ENCODE assay signal across 3 cellular contexts in the genomic region with DNA sequence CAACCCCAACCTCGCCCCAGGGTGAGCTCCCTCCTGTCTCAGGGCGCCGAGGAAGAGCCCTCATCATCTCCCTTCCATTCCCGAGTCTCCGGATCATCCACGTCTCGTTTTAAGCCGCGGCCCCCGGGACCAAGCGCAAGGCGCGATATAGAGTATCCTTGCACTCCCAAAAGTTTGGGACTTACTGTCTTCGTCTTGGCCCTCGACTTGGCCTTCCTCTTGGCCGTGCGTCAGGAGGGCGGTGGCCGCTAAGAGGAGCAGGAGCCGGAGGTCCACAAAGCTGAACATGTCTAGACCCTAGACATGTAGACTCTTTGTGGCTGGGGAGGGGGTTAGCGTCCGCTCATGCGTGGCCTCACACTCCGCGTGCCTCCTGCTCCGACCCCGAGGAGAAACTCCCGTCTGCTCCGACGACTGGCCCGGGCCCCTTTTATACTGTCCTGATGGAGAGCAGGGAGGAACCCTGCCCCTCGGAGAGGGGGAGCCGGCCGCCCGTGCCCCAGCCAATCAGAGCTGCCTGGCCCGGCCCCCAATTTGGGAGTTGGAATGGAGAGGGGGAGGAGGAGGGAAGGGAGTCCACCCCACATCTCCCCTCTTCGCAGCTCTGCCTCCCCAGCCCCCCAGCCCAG.
TF ChIP-seq lines count a peak whose summit lies in the region.

A gene (minus strand): TSS at position 406 of the 629 bp plus-strand sequence. CDS start 118 bp downstream, at position 288.

TF ChIP-seq in A549, 52 proteins besides CTCF, POLR2A, EP300 and RAD21:
- TF ChIP-seq RNF2 (IDR thresholded peaks at IDR 0.05; ENCODE audit: borderline replicate concordance, low read depth) (no peak), CBX2 (IDR thresholded peaks at IDR 0.05; ENCODE audit: borderline replicate concordance, low read depth) (no peak), TP53 (CRISPR knock-in tag; IDR thresholded peaks at IDR 0.05) (no peak), JUNB (IDR thresholded peaks at IDR 0.05) (no peak), NR3C1 (IDR thresholded peaks at IDR 0.05) (no peak)
- TF ChIP-seq, protein P1, sequence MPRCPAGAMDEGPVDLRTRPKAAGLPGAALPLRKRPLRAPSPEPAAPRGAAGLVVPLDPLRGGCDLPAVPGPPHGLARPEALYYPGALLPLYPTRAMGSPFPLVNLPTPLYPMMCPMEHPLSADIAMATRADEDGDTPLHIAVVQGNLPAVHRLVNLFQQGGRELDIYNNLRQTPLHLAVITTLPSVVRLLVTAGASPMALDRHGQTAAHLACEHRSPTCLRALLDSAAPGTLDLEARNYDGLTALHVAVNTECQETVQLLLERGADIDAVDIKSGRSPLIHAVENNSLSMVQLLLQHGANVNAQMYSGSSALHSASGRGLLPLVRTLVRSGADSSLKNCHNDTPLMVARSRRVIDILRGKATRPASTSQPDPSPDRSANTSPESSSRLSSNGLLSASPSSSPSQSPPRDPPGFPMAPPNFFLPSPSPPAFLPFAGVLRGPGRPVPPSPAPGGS (IDR thresholded peaks at IDR 0.05) = no peak
- TF ChIP-seq, protein P2, sequence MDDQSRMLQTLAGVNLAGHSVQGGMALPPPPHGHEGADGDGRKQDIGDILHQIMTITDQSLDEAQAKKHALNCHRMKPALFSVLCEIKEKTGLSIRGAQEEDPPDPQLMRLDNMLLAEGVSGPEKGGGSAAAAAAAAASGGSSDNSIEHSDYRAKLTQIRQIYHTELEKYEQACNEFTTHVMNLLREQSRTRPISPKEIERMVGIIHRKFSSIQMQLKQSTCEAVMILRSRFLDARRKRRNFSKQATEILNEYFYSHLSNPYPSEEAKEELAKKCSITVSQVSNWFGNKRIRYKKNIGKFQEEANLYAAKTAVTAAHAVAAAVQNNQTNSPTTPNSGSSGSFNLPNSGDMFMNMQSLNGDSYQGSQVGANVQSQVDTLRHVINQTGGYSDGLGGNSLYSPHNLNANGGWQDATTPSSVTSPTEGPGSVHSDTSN (IDR thresholded peaks at IDR 0.05) = no peak

TF ChIP-seq in IMR-90, 13 proteins besides CTCF, POLR2A, EP300 and RAD21:
- 0 out of 2 replicates have a peak, but pooled peaks have one; percentile 33 for TF ChIP-seq BHLHE40 (IDR thresholded peaks at IDR 0.05; ENCODE audit: low read depth, low read length)
- TF ChIP-seq, protein P3, sequence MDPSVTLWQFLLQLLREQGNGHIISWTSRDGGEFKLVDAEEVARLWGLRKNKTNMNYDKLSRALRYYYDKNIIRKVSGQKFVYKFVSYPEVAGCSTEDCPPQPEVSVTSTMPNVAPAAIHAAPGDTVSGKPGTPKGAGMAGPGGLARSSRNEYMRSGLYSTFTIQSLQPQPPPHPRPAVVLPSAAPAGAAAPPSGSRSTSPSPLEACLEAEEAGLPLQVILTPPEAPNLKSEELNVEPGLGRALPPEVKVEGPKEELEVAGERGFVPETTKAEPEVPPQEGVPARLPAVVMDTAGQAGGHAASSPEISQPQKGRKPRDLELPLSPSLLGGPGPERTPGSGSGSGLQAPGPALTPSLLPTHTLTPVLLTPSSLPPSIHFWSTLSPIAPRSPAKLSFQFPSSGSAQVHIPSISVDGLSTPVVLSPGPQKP (IDR thresholded peaks at IDR 0.05; ENCODE audit: borderline replicate concordance, low read depth, low read length) = no peak
- no peak for TF ChIP-seq RCOR1 (IDR thresholded peaks at IDR 0.05; ENCODE audit: insufficient replicate concordance, low read length)
- peak; percentile 52; the same call in 1 of the 2 replicates for TF ChIP-seq CHD1 (IDR thresholded peaks at IDR 0.05; ENCODE audit: low read depth, low read length)
- TF ChIP-seq SMC3 (IDR thresholded peaks at IDR 0.05; ENCODE audit: low read depth, low read length) = peak; percentile 40; the same call in 1 of the 2 replicates
- TF ChIP-seq MXI1 (IDR thresholded peaks at IDR 0.05; ENCODE audit: borderline replicate concordance, low read depth, low read length) = peak; percentile 72; the same call in 1 of the 2 replicates
- TF ChIP-seq MAFK (IDR thresholded peaks at IDR 0.05; ENCODE audit: low read depth, low read length) = no peak
- TF ChIP-seq CEBPB (IDR thresholded peaks at IDR 0.05; ENCODE audit: low read depth, low read length) = no peak
- no peak for TF ChIP-seq FOS (IDR thresholded peaks at IDR 0.05; ENCODE audit: low read depth, low read length)
- peak; percentile 51; the same call in 1 of the 2 replicates for TF ChIP-seq NFE2L2 (IDR thresholded peaks at IDR 0.05; ENCODE audit: low read depth, low read length)
- TF ChIP-seq MAZ (IDR thresholded peaks at IDR 0.05; ENCODE audit: borderline replicate concordance, low read depth, low read length) = peak; percentile 95
- no peak for TF ChIP-seq RFX5 (IDR thresholded peaks at IDR 0.05; ENCODE audit: low read depth, low read length)
- TF ChIP-seq, protein P4, sequence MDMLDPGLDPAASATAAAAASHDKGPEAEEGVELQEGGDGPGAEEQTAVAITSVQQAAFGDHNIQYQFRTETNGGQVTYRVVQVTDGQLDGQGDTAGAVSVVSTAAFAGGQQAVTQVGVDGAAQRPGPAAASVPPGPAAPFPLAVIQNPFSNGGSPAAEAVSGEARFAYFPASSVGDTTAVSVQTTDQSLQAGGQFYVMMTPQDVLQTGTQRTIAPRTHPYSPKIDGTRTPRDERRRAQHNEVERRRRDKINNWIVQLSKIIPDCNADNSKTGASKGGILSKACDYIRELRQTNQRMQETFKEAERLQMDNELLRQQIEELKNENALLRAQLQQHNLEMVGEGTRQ (IDR thresholded peaks at IDR 0.05; ENCODE audit: low read depth, low read length) = no peak; the same call in 1 of the 2 replicates

TF ChIP-seq in HepG2, 621 proteins besides CTCF, POLR2A, EP300 and RAD21:
- TF ChIP-seq, protein P5, sequence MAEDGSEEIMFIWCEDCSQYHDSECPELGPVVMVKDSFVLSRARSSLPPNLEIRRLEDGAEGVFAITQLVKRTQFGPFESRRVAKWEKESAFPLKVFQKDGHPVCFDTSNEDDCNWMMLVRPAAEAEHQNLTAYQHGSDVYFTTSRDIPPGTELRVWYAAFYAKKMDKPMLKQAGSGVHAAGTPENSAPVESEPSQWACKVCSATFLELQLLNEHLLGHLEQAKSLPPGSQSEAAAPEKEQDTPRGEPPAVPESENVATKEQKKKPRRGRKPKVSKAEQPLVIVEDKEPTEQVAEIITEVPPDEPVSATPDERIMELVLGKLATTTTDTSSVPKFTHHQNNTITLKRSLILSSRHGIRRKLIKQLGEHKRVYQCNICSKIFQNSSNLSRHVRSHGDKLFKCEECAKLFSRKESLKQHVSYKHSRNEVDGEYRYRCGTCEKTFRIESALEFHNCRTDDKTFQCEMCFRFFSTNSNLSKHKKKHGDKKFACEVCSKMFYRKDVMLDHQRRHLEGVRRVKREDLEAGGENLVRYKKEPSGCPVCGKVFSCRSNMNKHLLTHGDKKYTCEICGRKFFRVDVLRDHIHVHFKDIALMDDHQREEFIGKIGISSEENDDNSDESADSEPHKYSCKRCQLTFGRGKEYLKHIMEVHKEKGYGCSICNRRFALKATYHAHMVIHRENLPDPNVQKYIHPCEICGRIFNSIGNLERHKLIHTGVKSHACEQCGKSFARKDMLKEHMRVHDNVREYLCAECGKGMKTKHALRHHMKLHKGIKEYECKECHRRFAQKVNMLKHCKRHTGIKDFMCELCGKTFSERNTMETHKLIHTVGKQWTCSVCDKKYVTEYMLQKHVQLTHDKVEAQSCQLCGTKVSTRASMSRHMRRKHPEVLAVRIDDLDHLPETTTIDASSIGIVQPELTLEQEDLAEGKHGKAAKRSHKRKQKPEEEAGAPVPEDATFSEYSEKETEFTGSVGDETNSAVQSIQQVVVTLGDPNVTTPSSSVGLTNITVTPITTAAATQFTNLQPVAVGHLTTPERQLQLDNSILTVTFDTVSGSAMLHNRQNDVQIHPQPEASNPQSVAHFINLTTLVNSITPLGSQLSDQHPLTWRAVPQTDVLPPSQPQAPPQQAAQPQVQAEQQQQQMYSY (CRISPR knock-in tag; IDR thresholded peaks at IDR 0.05) = no peak
- TF ChIP-seq, protein P6, sequence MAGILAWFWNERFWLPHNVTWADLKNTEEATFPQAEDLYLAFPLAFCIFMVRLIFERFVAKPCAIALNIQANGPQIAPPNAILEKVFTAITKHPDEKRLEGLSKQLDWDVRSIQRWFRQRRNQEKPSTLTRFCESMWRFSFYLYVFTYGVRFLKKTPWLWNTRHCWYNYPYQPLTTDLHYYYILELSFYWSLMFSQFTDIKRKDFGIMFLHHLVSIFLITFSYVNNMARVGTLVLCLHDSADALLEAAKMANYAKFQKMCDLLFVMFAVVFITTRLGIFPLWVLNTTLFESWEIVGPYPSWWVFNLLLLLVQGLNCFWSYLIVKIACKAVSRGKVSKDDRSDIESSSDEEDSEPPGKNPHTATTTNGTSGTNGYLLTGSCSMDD (CRISPR knock-in tag; IDR thresholded peaks at IDR 0.05) = no peak
- TF ChIP-seq IRX3 (CRISPR knock-in tag; IDR thresholded peaks at IDR 0.05; ENCODE audit: borderline replicate concordance, low read depth) = 0 out of 2 replicates have a peak, but pooled peaks have one; percentile 2
- no peak for TF ChIP-seq PAF1 (CRISPR knock-in tag; IDR thresholded peaks at IDR 0.05)
- TF ChIP-seq, protein P7, sequence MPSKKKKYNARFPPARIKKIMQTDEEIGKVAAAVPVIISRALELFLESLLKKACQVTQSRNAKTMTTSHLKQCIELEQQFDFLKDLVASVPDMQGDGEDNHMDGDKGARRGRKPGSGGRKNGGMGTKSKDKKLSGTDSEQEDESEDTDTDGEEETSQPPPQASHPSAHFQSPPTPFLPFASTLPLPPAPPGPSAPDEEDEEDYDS (CRISPR knock-in tag; IDR thresholded peaks at IDR 0.05) = no peak
- peak; percentile 33; the same call in 1 of the 2 replicates for TF ChIP-seq EZH2 (conservative IDR thresholded peaks at IDR 0.05; ENCODE audit: low read depth, low read length)
- no peak for TF ChIP-seq LCORL (IDR thresholded peaks at IDR 0.05)
- TF ChIP-seq LCORL (CRISPR knock-in tag; IDR thresholded peaks at IDR 0.05) = no peak
